In genomic region chr5:157670662-157671591, GRCh38 we compare ENCODE assay signal across 9 cellular contexts. TPM values are rescaled to one million over a fixed set of nuclear protein-coding genes. Genes with fewer than 3 reads are reported as not detected.
DNase-seq lines count a peak whose midpoint lies in the region; ATAC-seq and TF ChIP-seq lines count a peak whose summit lies in the region.
"Had no signal": no experiment of that assay in that cellular context is flagged by ENCODE, and none has a peak within 500 bp of the region (broad histone marks: within the 10 kb centered on the region; RNA-seq: fewer than 3 reads in every experiment).

C5orf52 (plus strand) TSS chr5:157671533; CDS start chr5:157671615, 82 bp downstream.

- ATAC-seq in heart left ventricle (peak in 3 of 4 donors; percentile 59 to 79 (median 63)), GM21737 (IDR thresholded peaks at IDR 0.05; ENCODE audit: unreplicated experiment) (no peak), HG03460 (IDR thresholded peaks at IDR 0.05; ENCODE audit: unreplicated experiment) (no peak)

- no peaks in the 10 kb centered on the region for H3K36me3 ChIP-seq in heart left ventricle
- H3K36me3 ChIP-seq in prostate gland: no peaks in the 10 kb centered on the region

- H3K4me1 ChIP-seq in heart left ventricle (peaks cover 0 to 18% (median 7%) of the 10 kb centered on the region in 12 donors), prostate gland (replicated peaks) (no peaks in the 10 kb centered on the region)

- H3K4me3 ChIP-seq in heart left ventricle (peak within 1 kb of the TSS; percentile 41 to 72 (median 62)), prostate gland (peak within 1 kb of the TSS; percentile 40 to 49)

- intact Hi-C loops in heart left ventricle (cut with DNase I): loop anchor here in 1 of 10 donors (5.0 kb wide), 1 partner anchor 46 kb away; no protein-coding TSS in a partner anchor
- intact Hi-C loops in prostate gland (cut with DNase I): no loop called here

- TF ChIP-seq CTCF in heart left ventricle (IDR thresholded peaks at IDR 0.05): no peak
- TF ChIP-seq CTCF in prostate gland (IDR thresholded peaks at IDR 0.05): no peak

- H3K9me3 ChIP-seq in heart left ventricle: no peaks in the 10 kb centered on the region
- no peaks in the 10 kb centered on the region for H3K9me3 ChIP-seq in prostate gland

- DNase-seq in NOMO-1 treated with DMSO at 0.1 percent for 48 hours (lab: John Stamatoyannopoulos, UW; ENCODE audit: unreplicated experiment) (peak; percentile 53), NOMO-1 treated with dmso at 0.1 percent for 144 hours (lab: John Stamatoyannopoulos, UW; ENCODE audit: unreplicated experiment) (no peak), MV-4-11 (lab: John Stamatoyannopoulos, UW) (peak; percentile 68), heart left ventricle (peak; percentile 27 to 70 (median 45)), prostate gland (ENCODE audit: low spot score) (peak; percentile 39)
- DNase-seq in activated naive CD4-positive, alpha-beta T cell treated with anti-CD3 and anti-CD28 coated beads, Interleukin-2, amount 50 U/mL, for 16 hours: peak; percentile 21
- DNase-seq: DND-41 had no signal

- H3K27me3 ChIP-seq in heart left ventricle (peaks cover 4 to 24% (median 6%) of the 10 kb centered on the region in 9 donors), prostate gland (replicated peaks; ENCODE audit: insufficient read depth) (no peaks in the 10 kb centered on the region)

- WGBS in heart left ventricle, 4 donors: 3 to 7% (median 4%) methylated on average over 44 to 59 of the region's 59 CpGs
- WGBS in prostate gland: 1% methylated on average over 43 of the region's 59 CpGs

- H3K27ac ChIP-seq in heart left ventricle (peak within 1 kb of the TSS in 2 of 12 donors; percentile 1 to 20), prostate gland (peak within 1 kb of the TSS; percentile 18 to 45)

- TF ChIP-seq POLR2A in heart left ventricle (IDR thresholded peaks at IDR 0.05): no peak
- no peak for TF ChIP-seq POLR2A in prostate gland (IDR thresholded peaks at IDR 0.05)

RNA-seq across cellular contexts. Expression of gene C5orf52, which starts in this region (rescaled TPM):
- total RNA-seq in heart left ventricle: not detected
- not detected for polyA plus RNA-seq in heart left ventricle
- 1 to 10 TPM in 1 of 2 donors, not detected in 1; 5.9 TPM for total RNA-seq in prostate gland

Comparison
In these comparisons a context has a peak if more than half of its experiments do, and no peak if none do; other contexts are left out.
1. Peak in DNase-seq, ATAC-seq and H3K4me3 ChIP-seq in heart left ventricle; RNA of the gene not detected or under 1 TPM.